21 cellular contexts compared by ENCODE assay signal in the genomic region with DNA sequence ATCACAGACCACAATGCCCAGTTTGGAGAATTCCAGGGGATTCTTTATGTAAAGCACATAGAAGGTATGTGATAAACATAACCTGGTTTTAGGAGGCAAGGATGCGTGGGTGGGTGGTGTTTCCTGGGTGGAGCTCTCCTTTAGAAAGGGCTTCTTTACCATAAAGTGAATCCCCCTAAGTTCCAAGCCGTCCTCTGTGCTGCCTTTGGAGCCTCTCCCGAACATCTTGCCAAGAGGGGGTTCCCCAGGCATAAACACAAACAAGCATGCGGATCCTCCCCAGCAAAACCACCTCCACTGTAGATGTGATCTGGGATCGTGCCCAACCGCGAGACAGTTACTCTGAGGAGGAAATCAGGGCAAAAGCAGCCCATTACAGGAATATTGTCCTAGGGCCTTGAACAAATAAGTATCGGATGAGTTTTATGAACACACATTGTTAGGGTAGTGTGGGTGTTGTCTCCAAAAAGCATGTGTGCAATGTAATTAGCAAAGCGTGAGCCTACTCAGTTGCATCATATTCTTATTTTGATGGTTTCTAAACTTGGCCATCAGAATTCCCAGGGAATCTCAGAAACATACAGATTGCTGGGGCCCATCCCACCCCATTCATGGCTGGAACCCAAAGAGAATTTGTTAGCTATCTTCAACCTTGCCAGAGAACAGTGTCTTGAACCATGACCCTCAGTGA. TPM values are rescaled to one million over a fixed set of nuclear protein-coding genes. Genes with fewer than 3 reads are reported as not detected.
DNase-seq lines count a peak whose midpoint lies in the region; ATAC-seq and TF ChIP-seq lines count a peak whose summit lies in the region.
"Had no signal": no experiment of that assay in that cellular context is flagged by ENCODE, and none has a peak within 500 bp of the region (broad histone marks: within the 10 kb centered on the region; RNA-seq: fewer than 3 reads in every experiment).

No MANE protein-coding gene starts in this region.

- H3K9me3 ChIP-seq in suprapubic skin = no peaks in the 10 kb centered on the region
- H3K9me3 ChIP-seq: Peyer's patch had no signal

- H3K4me3 ChIP-seq in coronary artery = no peak overlapping the region
- no peak overlapping the region for H3K4me3 ChIP-seq in suprapubic skin
- H3K4me3 ChIP-seq: Peyer's patch had no signal

- H3K36me3 ChIP-seq in suprapubic skin = no peaks in the 10 kb centered on the region

- WGBS in suprapubic skin = 32% methylated on average over 8 of the region's 9 CpGs

- peak; percentile 34 for DNase-seq in DMS153 (lab: John Stamatoyannopoulos, UW)
- no peak for DNase-seq in DMS153 treated with DMSO at 0.1 percent for 48 hours (lab: John Stamatoyannopoulos, UW; ENCODE audit: unreplicated experiment)
- no peak for DNase-seq in coronary artery (ENCODE audit: low spot score)
- peak; percentile 54 for DNase-seq in iris pigment epithelial cell (ENCODE audit: low read depth)
- no peak for DNase-seq in suprapubic skin (ENCODE audit: low spot score in 2 of 2)
- DNase-seq in cerebellar cortex (ENCODE audit: low spot score) = no peak
- DNase-seq in activated CD8-positive, alpha-beta memory T cell treated with anti-CD3 and anti-CD28 coated beads for 24 hours = no peak
- DNase-seq: activated naive CD8-positive, alpha-beta T cell treated with anti-CD3 and anti-CD28 coated beads for 36 hours; activated T-cell treated with anti-CD3 and anti-CD28 coated beads, Interleukin-2, amount 50 U/mL, for 4 hours; DMS79; hippocampal formation; NCI-H1417; NCI-H2171 treated with DMSO at 0.1 percent for 48 hours; occipital lobe; Peyer's patch; stimulated activated CD4-positive, alpha-beta T cell treated with anti-CD3 and anti-CD28 coated beads, Interleukin-4, amount 100 ng/mL, for 4 hours; stimulated activated CD8-positive, alpha-beta memory T cell treated with anti-CD3 and anti-CD28 coated beads, Interleukin-4, amount 100 ng/mL, for 48 hours; T-cell had no signal

- no peak for TF ChIP-seq POLR2A in suprapubic skin (IDR thresholded peaks at IDR 0.05)

- H3K27me3 ChIP-seq in suprapubic skin = no peaks in the 10 kb centered on the region
- H3K27me3 ChIP-seq: Peyer's patch had no signal

- no peak for TF ChIP-seq EP300 in suprapubic skin (IDR thresholded peaks at IDR 0.05)

- TF ChIP-seq CTCF in coronary artery (IDR thresholded peaks at IDR 0.05) (no peak), suprapubic skin (IDR thresholded peaks at IDR 0.05) (no peak)

- peaks cover 44% of the 10 kb centered on the region for H3K4me1 ChIP-seq in suprapubic skin
- H3K4me1 ChIP-seq: Peyer's patch had no signal

- no peak for ATAC-seq in SK-N-SH treated with all-trans-retinoic acid at 6 μM for 48 hours
- ATAC-seq: activated T-cell treated with anti-CD3 and anti-CD28 coated beads, Interleukin-2, amount 50 U/mL, for 4 hours; HCT116; T-cell had no signal

- H3K27ac ChIP-seq in coronary artery = peak overlapping the region; percentile 17 to 62
- peak overlapping the region; percentile 19 for H3K27ac ChIP-seq in suprapubic skin
- H3K27ac ChIP-seq: 22Rv1 had no signal

TF ChIP-seq in SK-N-SH treated with all-trans-retinoic acid at 6 μM for 48 hours, 23 proteins besides CTCF, POLR2A, EP300 and RAD21:
- no peak for TF ChIP-seq SNAI2 (CRISPR knock-in tag; IDR thresholded peaks at IDR 0.05)
TF ChIP-seq in SK-N-SH treated with all-trans-retinoic acid at 6 μM for 48 hours: peak in this region for 0.

RNA-seq across cellular contexts. Expression of a gene that starts 48.8 kb away (rescaled TPM):
- total RNA-seq in suprapubic skin = 100 to 1,000 TPM; 117 to 175 (median 142) TPM

Comparison
In these comparisons a context has a peak if more than half of its experiments do, and no peak if none do; other contexts are left out.
1. DNase-seq: peak in DMS153 (single experiment) and iris pigment epithelial cell (single experiment); none in DMS153 treated with DMSO at 0.1 percent for 48 hours (single experiment), coronary artery (single experiment), suprapubic skin (0 of 2), cerebellar cortex (single experiment) and activated CD8-positive, alpha-beta memory T cell treated with anti-CD3 and anti-CD28 coated beads for 24 hours (single experiment).